In the genomic region with DNA sequence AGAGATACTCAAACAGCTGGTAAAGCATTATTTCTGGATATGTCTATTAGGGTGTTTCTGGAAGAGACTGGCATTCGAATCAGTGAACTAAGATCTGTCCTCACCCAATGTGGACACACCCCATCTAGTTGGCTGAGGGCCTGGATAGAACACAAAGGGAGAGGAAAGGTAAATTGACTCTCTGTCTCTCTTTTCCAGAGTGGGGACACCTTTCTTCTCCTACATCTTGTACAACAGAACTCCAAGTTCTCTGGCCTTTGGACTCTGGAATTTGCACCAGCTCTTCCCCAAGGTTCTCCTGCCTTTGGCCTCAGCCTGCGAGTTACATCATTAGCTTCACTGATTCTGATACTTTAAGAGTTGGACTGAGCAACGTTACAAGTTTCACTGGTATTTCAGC, we compare ENCODE assay signal across 2 cellular contexts.
TF ChIP-seq lines count a peak whose summit lies in the region.

No MANE protein-coding gene starts in this region.

TF ChIP-seq in liver, 16 proteins besides CTCF, POLR2A, EP300 and RAD21 (continued from another document):
- TF ChIP-seq, protein P1, sequence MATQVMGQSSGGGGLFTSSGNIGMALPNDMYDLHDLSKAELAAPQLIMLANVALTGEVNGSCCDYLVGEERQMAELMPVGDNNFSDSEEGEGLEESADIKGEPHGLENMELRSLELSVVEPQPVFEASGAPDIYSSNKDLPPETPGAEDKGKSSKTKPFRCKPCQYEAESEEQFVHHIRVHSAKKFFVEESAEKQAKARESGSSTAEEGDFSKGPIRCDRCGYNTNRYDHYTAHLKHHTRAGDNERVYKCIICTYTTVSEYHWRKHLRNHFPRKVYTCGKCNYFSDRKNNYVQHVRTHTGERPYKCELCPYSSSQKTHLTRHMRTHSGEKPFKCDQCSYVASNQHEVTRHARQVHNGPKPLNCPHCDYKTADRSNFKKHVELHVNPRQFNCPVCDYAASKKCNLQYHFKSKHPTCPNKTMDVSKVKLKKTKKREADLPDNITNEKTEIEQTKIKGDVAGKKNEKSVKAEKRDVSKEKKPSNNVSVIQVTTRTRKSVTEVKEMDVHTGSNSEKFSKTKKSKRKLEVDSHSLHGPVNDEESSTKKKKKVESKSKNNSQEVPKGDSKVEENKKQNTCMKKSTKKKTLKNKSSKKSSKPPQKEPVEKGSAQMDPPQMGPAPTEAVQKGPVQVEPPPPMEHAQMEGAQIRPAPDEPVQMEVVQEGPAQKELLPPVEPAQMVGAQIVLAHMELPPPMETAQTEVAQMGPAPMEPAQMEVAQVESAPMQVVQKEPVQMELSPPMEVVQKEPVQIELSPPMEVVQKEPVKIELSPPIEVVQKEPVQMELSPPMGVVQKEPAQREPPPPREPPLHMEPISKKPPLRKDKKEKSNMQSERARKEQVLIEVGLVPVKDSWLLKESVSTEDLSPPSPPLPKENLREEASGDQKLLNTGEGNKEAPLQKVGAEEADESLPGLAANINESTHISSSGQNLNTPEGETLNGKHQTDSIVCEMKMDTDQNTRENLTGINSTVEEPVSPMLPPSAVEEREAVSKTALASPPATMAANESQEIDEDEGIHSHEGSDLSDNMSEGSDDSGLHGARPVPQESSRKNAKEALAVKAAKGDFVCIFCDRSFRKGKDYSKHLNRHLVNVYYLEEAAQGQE (IDR thresholded peaks at IDR 0.05) = no peak
- TF ChIP-seq GABPA (IDR thresholded peaks at IDR 0.05 in 1 of 2, conservative IDR thresholded peaks at IDR 0.05 in 1 of 2) (no peak), YY1 (IDR thresholded peaks at IDR 0.05) (no peak), NR2F2 (IDR thresholded peaks at IDR 0.05) (no peak), FOXA1 (IDR thresholded peaks at IDR 0.05) (peak; percentile 26), FOXA2 (IDR thresholded peaks at IDR 0.05) (no peak), ZBTB33 (IDR thresholded peaks at IDR 0.05) (no peak), EGR1 (IDR thresholded peaks at IDR 0.05; ENCODE audit: low read depth in 2 of 2) (no peak), TAF1 (conservative IDR thresholded peaks at IDR 0.05) (no peak), JUND (IDR thresholded peaks at IDR 0.05) (peak; percentile 25 to 40), SP1 (IDR thresholded peaks at IDR 0.05) (peak; percentile 39)
- TF ChIP-seq, protein P2, sequence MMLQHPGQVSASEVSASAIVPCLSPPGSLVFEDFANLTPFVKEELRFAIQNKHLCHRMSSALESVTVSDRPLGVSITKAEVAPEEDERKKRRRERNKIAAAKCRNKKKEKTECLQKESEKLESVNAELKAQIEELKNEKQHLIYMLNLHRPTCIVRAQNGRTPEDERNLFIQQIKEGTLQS (IDR thresholded peaks at IDR 0.05) = peak; percentile 43

TF ChIP-seq in HepG2, 621 proteins besides CTCF, POLR2A, EP300 and RAD21 (continued from another document):
- TF ChIP-seq, protein P3, sequence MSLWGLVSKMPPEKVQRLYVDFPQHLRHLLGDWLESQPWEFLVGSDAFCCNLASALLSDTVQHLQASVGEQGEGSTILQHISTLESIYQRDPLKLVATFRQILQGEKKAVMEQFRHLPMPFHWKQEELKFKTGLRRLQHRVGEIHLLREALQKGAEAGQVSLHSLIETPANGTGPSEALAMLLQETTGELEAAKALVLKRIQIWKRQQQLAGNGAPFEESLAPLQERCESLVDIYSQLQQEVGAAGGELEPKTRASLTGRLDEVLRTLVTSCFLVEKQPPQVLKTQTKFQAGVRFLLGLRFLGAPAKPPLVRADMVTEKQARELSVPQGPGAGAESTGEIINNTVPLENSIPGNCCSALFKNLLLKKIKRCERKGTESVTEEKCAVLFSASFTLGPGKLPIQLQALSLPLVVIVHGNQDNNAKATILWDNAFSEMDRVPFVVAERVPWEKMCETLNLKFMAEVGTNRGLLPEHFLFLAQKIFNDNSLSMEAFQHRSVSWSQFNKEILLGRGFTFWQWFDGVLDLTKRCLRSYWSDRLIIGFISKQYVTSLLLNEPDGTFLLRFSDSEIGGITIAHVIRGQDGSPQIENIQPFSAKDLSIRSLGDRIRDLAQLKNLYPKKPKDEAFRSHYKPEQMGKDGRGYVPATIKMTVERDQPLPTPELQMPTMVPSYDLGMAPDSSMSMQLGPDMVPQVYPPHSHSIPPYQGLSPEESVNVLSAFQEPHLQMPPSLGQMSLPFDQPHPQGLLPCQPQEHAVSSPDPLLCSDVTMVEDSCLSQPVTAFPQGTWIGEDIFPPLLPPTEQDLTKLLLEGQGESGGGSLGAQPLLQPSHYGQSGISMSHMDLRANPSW (CRISPR knock-in tag; IDR thresholded peaks at IDR 0.05; ENCODE audit: borderline replicate concordance) = no peak
- no peak for TF ChIP-seq MAFF (IDR thresholded peaks at IDR 0.05; ENCODE audit: low read depth, low read length)
- no peak for TF ChIP-seq ZFP37 (CRISPR knock-in tag; IDR thresholded peaks at IDR 0.05; ENCODE audit: borderline replicate concordance)
- TF ChIP-seq NCOA5 (CRISPR knock-in tag; IDR thresholded peaks at IDR 0.05) = no peak
- TF ChIP-seq SIN3B (IDR thresholded peaks at IDR 0.05; ENCODE audit: low read length) = no peak
- no peak for TF ChIP-seq ZHX2 (IDR thresholded peaks at IDR 0.05; ENCODE audit: low read depth)
- no peak for TF ChIP-seq ZHX2 (CRISPR knock-in tag; IDR thresholded peaks at IDR 0.05; ENCODE audit: borderline replicate concordance)
- TF ChIP-seq, protein P4, sequence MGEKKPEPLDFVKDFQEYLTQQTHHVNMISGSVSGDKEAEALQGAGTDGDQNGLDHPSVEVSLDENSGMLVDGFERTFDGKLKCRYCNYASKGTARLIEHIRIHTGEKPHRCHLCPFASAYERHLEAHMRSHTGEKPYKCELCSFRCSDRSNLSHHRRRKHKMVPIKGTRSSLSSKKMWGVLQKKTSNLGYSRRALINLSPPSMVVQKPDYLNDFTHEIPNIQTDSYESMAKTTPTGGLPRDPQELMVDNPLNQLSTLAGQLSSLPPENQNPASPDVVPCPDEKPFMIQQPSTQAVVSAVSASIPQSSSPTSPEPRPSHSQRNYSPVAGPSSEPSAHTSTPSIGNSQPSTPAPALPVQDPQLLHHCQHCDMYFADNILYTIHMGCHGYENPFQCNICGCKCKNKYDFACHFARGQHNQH (CRISPR knock-in tag; IDR thresholded peaks at IDR 0.05) = no peak
- no peak for TF ChIP-seq ZNF33B (CRISPR knock-in tag; IDR thresholded peaks at IDR 0.05)
- TF ChIP-seq, protein P2 (CRISPR knock-in tag; IDR thresholded peaks at IDR 0.05) = no peak
- no peak for TF ChIP-seq MEIS1 (CRISPR knock-in tag; IDR thresholded peaks at IDR 0.05; ENCODE audit: borderline replicate concordance)
- TF ChIP-seq ZNF362 (CRISPR knock-in tag; IDR thresholded peaks at IDR 0.05; ENCODE audit: borderline replicate concordance) = no peak
- no peak for TF ChIP-seq TEAD2 (CRISPR knock-in tag; IDR thresholded peaks at IDR 0.05)
